Comparison of ENCODE assay signal across 8 cellular contexts in the genomic region with DNA sequence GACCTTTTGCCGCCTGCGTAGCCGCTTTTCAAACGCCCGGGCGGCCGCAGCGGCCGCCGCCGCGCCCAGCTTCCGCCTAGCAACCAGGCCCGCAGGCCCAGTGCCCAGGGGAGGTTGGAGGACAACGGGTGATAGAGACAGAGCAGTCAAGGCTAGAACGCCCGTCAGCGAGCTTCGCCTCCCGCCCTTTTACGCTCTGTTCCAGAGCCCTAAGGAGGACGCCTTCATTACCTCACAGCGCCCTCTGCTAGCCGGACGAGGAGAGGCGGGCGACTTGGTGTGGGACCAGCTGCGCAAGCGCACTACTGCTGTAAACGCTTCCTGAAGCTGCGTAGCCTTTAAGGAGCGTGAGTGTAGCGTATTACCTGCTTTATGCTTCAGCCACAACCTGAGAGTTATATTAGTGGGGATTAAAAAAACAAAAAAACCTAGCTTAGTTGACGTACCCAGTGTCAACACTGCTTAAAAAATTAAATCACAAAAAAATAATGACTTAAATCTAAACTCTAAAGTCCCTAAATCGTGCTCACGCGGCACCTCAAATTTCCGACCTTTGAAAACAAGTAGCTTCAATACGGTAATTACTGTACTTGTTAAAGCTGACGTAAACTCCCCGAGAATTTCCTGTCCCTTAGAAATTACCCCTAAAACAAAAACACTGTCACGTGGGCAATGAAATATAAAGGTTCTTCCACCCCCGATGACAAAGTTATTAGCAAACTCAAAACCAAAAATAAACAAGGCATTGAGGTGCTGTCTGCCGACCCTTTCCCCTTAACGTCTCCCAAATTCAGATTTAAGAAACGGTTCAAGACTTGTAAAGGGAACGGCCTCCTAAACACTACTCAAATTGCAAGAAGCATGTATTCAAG. TPM values are rescaled to one million over a fixed set of nuclear protein-coding genes. Genes with fewer than 3 reads are reported as not detected.
DNase-seq lines count a peak whose midpoint lies in the region; ATAC-seq and TF ChIP-seq lines count a peak whose summit lies in the region.

A gene (minus strand): TSS at position 126 of the 872 bp plus-strand sequence. CDS start 405 bp downstream, outside the sequence.

- H3K4me1 Mint-ChIP-seq in CD4-positive, alpha-beta memory T cell, result peaks cover 15 to 23% (median 20%) of the 10 kb centered on the region in 4 donors
- peaks cover 32% of the 10 kb centered on the region for H3K4me1 Mint-ChIP-seq in activated CD4-positive, alpha-beta memory T cell treated with anti-CD3 and anti-CD28 coated beads for 36 hours (ENCODE audit: low read depth)

- peak within 1 kb of the TSS; percentile 91 for H3K27ac ChIP-seq in CD4-positive, alpha-beta memory T cell (ENCODE audit: low read depth, low read length)
- H3K27ac ChIP-seq in duodenal mucosa (ENCODE audit: low read depth, low read length), result peak within 1 kb of the TSS; percentile 82
- peak within 1 kb of the TSS; percentile 86 to 88 (median 88) for H3K27ac ChIP-seq in right lobe of liver

- ATAC-seq in GM19397 (IDR thresholded peaks at IDR 0.05; ENCODE audit: unreplicated experiment) (peak; percentile 98), HG03571 (IDR thresholded peaks at IDR 0.05; ENCODE audit: unreplicated experiment) (peak; percentile 99), right lobe of liver (peak; percentile 98 to 100 (median 98))

- TF ChIP-seq POLR2A in right lobe of liver (IDR thresholded peaks at IDR 0.05), result peak; percentile 92

- POLR2A ChIA-PET in CD4-positive, alpha-beta memory T cell (lab: Charles Lee; ENCODE audit: partially characterized antibody), result interaction anchor here (0.6 to 4.8 kb wide), 39 partner anchors 8 to 1462 kb away, joined by 3 to 181 read pairs (median 5); a partner anchor contains a TSS
- POLR2A ChIA-PET in activated CD4-positive, alpha-beta memory T cell treated with anti-CD3 and anti-CD28 coated beads for 36 hours (lab: Charles Lee), result interaction anchor here (0.9 to 2.8 kb wide), 20 partner anchors 10 to 714 kb away, joined by 3 to 69 read pairs (median 5); a partner anchor contains a TSS

- peaks cover 0 to 2% (median 0%) of the 10 kb centered on the region in 8 donors for H3K9me3 Mint-ChIP-seq in CD4-positive, alpha-beta memory T cell
- H3K9me3 Mint-ChIP-seq in activated CD4-positive, alpha-beta memory T cell treated with anti-CD3 and anti-CD28 coated beads for 36 hours, result no peaks in the 10 kb centered on the region

- CTCF ChIA-PET in CD4-positive, alpha-beta memory T cell (lab: Charles Lee; ENCODE audit: partially characterized antibody), result interaction anchor here (0.6 to 3.2 kb wide), 48 partner anchors 8 to 1462 kb away, joined by 3 to 30 read pairs (median 5); a partner anchor contains a TSS
- CTCF ChIA-PET in activated CD4-positive, alpha-beta memory T cell treated with anti-CD3 and anti-CD28 coated beads for 36 hours (lab: Charles Lee), result interaction anchor here (0.6 to 2.9 kb wide), 37 partner anchors 10 to 541 kb away, joined by 3 to 33 read pairs (median 4); a partner anchor contains a TSS

- intact Hi-C loops in CD4-positive, alpha-beta memory T cell (cut with micrococcal nuclease), result loop anchor here (1.0 to 5.0 kb wide), 7 partner anchors 51 to 1461 kb away; a partner anchor contains a TSS
- intact Hi-C loops in activated CD4-positive, alpha-beta memory T cell treated with anti-CD3 and anti-CD28 coated beads for 36 hours (cut with micrococcal nuclease), result loop anchor here (1.0 kb wide), 7 partner anchors 15 to 649 kb away; a partner anchor contains a TSS
- intact Hi-C loops in right lobe of liver (cut with DNase I), result no loop called here

- peak; percentile 64 to 85 (median 76) for TF ChIP-seq CTCF in right lobe of liver (IDR thresholded peaks at IDR 0.05)

- H3K27me3 Mint-ChIP-seq in CD4-positive, alpha-beta memory T cell, result no peaks in the 10 kb centered on the region
- no peaks in the 10 kb centered on the region for H3K27me3 Mint-ChIP-seq in activated CD4-positive, alpha-beta memory T cell treated with anti-CD3 and anti-CD28 coated beads for 36 hours

- peaks cover 8 to 11% of the 10 kb centered on the region in 2 donors for H3K36me3 Mint-ChIP-seq in CD4-positive, alpha-beta memory T cell
- H3K36me3 Mint-ChIP-seq in activated CD4-positive, alpha-beta memory T cell treated with anti-CD3 and anti-CD28 coated beads for 36 hours, result peaks cover 4% of the 10 kb centered on the region

- no peaks in the 10 kb centered on the region for H3K36me3 ChIP-seq in CD4-positive, alpha-beta memory T cell (ENCODE audit: insufficient read depth, low read length)
- H3K36me3 ChIP-seq in duodenal mucosa (ENCODE audit: control insufficient read depth in 1 of 2, insufficient read depth in 2 of 2, low read length in 2 of 2) (no peaks in the 10 kb centered on the region), right lobe of liver (no peaks in the 10 kb centered on the region)

- H3K4me3 ChIP-seq in CD4-positive, alpha-beta memory T cell (ENCODE audit: low read length in 2 of 2), result peak within 1 kb of the TSS; percentile 71 to 77
- peak within 1 kb of the TSS; percentile 87 to 92 for H3K4me3 ChIP-seq in duodenal mucosa (ENCODE audit: low read depth in 1 of 2, low read length in 2 of 2)
- peak within 1 kb of the TSS; percentile 84 to 97 (median 86) for H3K4me3 ChIP-seq in right lobe of liver

- H3K27me3 ChIP-seq in CD4-positive, alpha-beta memory T cell (ENCODE audit: insufficient read depth, low read length), result no peaks in the 10 kb centered on the region
- no peaks in the 10 kb centered on the region for H3K27me3 ChIP-seq in duodenal mucosa (ENCODE audit: control insufficient read depth in 1 of 2, insufficient read depth in 2 of 2, low read length in 2 of 2)
- no peaks in the 10 kb centered on the region for H3K27me3 ChIP-seq in right lobe of liver

- H3K27ac Mint-ChIP-seq in CD4-positive, alpha-beta memory T cell, result peak within 1 kb of the TSS in 2 of 7 donors; percentile 99
- no peak within 1 kb of the TSS for H3K27ac Mint-ChIP-seq in activated CD4-positive, alpha-beta memory T cell treated with anti-CD3 and anti-CD28 coated beads for 36 hours

- DNase-seq in CD4-positive, alpha-beta memory T cell, result peak; percentile 96 to 99 (median 98)
- DNase-seq in NCI-H82 treated with DMSO at 0.1 percent for 48 hours (lab: John Stamatoyannopoulos, UW; ENCODE audit: unreplicated experiment) (peak; percentile 96), right lobe of liver (peak; percentile 98 to 99 (median 99))
- peak; percentile 98 for DNase-seq in activated CD4-positive, alpha-beta memory T cell treated with anti-CD3 and anti-CD28 coated beads for 36 hours
- DNase-seq in stimulated activated CD4-positive, alpha-beta T cell treated with anti-CD3 and anti-CD28 coated beads, Interleukin-4, amount 100 ng/mL, for 4 hours, result peak; percentile 93 to 98

- H3K4me1 ChIP-seq in CD4-positive, alpha-beta memory T cell (ENCODE audit: insufficient read depth, low read length), result peaks cover 37% of the 10 kb centered on the region
- H3K4me1 ChIP-seq in duodenal mucosa (ENCODE audit: control insufficient read depth in 1 of 2, insufficient read depth in 2 of 2, low read length in 2 of 2), result peaks cover 23 to 28% of the 10 kb centered on the region in 2 donors
- peaks cover 0 to 16% (median 7%) of the 10 kb centered on the region in 4 donors for H3K4me1 ChIP-seq in right lobe of liver

- H3K9ac ChIP-seq in duodenal mucosa (ENCODE audit: low read depth in 1 of 2, low read length in 2 of 2), result peak within 1 kb of the TSS; percentile 82 to 85

- under 1% methylated on average over 32 of the region's 47 CpGs for WGBS in right lobe of liver (ENCODE audit: insufficient coverage, low coverage, low lambda C conversion rate, missing lambda C conversion rate)

- no peaks in the 10 kb centered on the region for H3K9me3 ChIP-seq in CD4-positive, alpha-beta memory T cell (ENCODE audit: control insufficient read depth in 1 of 2, low read length in 2 of 2)
- H3K9me3 ChIP-seq in duodenal mucosa (ENCODE audit: control insufficient read depth in 1 of 2, low read length in 2 of 2) (no peaks in the 10 kb centered on the region), right lobe of liver (no peaks in the 10 kb centered on the region)

- H3K4me3 Mint-ChIP-seq in CD4-positive, alpha-beta memory T cell, result peak within 1 kb of the TSS in 1 of 8 donors; percentile 33
- H3K4me3 Mint-ChIP-seq in activated CD4-positive, alpha-beta memory T cell treated with anti-CD3 and anti-CD28 coated beads for 36 hours, result no peak within 1 kb of the TSS

RNA-seq across cellular contexts. Expression of the gene that starts here (rescaled TPM):
- 10 to 100 TPM; 70.0 to 70.1 TPM for total RNA-seq in CD4-positive, alpha-beta memory T cell
- 10 to 100 TPM; 18.8 to 31.0 TPM for polyA plus RNA-seq in CD4-positive, alpha-beta memory T cell
- total RNA-seq in activated CD4-positive, alpha-beta memory T cell treated with anti-CD3 and anti-CD28 coated beads for 36 hours, result 10 to 100 TPM; 31.7 to 33.2 TPM
- total RNA-seq in right lobe of liver, result 10 to 100 TPM in 1 of 6 experiments, 1 to 10 TPM in 5; 5.7 to 12.7 (median 7.1) TPM

Comparison
In these comparisons a context has a peak if more than half of its experiments do, and no peak if none do; other contexts are left out.
1. Peak in every context shown above with its lines: DNase-seq, ATAC-seq, H3K4me3 ChIP-seq and H3K27ac ChIP-seq.
2. intact Hi-C loops: an anchor here in CD4-positive, alpha-beta memory T cell (1.0 to 5.0 kb wide) and activated CD4-positive, alpha-beta memory T cell treated with anti-CD3 and anti-CD28 coated beads for 36 hours (1.0 kb wide); none called in right lobe of liver.